ENCODE assay signal across 32 cellular contexts in the genomic region with DNA sequence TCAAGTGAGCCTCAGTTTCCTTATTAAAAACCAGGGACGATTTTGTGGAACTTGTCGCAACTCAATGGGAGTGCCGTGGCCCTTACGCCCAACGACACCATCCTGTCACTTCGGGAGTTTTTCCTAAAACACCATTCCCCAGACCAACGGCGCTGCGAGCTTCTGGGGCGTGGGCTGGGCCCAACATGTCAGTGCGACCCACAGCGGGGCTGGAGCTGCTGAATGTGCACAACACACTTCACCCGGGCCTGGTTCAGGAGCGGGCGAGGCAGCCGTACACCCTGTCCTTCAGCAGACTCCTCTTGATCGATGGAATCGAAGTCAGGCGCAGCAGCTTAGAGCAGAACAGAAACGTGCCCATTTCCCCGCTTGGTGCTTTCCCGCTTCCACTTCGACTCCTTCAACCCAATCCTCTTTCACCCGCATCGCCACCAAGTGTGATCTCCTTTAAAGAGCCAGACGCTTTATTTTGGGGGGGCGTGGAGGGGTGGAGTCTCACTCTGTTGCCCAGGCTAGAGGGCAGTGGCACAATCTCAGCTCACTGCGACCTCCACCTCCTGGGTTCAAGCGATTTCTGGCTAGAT. TPM values are rescaled to one million over a fixed set of nuclear protein-coding genes. Genes with fewer than 3 reads are reported as not detected.
"Had no signal": no experiment of that assay in that cellular context is flagged by ENCODE, and none has a peak within 500 bp of the region (broad histone marks: within the 10 kb centered on the region; RNA-seq: fewer than 3 reads in every experiment).

No MANE protein-coding gene starts in this region.

- H3K27me3 ChIP-seq: ascending aorta, breast epithelium, cardiac muscle cell, dorsolateral prefrontal cortex, gastrocnemius medialis had no signal

- H3K27ac ChIP-seq: ascending aorta, breast epithelium, cardiac muscle cell, coronary artery, foreskin keratinocyte, gastrocnemius medialis, heart left ventricle had no signal

- H3K4me3 Mint-ChIP-seq: activated CD4-positive, alpha-beta memory T cell treated with anti-CD3 and anti-CD28 coated beads, Interleukin-2, amount 10 ng/mL, durations not matched to agents 7 days and 5 days; activated CD4-positive, alpha-beta T cell treated with anti-CD3 and anti-CD28 coated beads, Interleukin-2, amount 10 ng/mL, durations not matched to agents 7 days and 5 days; activated naive CD4-positive, alpha-beta T cell treated with anti-CD3 and anti-CD28 coated beads, Interleukin-2, amount 10 ng/mL, durations not matched to agents 7 days and 5 days; activated naive CD8-positive, alpha-beta T cell treated with anti-CD3 and anti-CD28 coated beads, Interleukin-2, amount 10 ng/mL, durations not matched to agents 7 days and 5 days; activated T-cell treated with anti-CD3 and anti-CD28 coated beads, Interleukin-2, amount 50 U/mL, for 24 hours; activated T-cell treated with anti-CD3 and anti-CD28 coated beads, Interleukin-2, amount 50 U/mL, for 72 hours; brain; central memory CD8-positive, alpha-beta T cell; dendritic cell treated with granulocyte-macrophage colony-stimulating factor and Interleukin-4, amounts not matched to agents 40 ng/mL and 50 ng/mL, for 4 days; endodermal cell had no signal

- H3K4me3 ChIP-seq: ascending aorta, breast epithelium, cardiac muscle cell, coronary artery, dorsolateral prefrontal cortex, gastrocnemius medialis, heart left ventricle had no signal

- H3K36me3 Mint-ChIP-seq: activated naive CD4-positive, alpha-beta T cell treated with anti-CD3 and anti-CD28 coated beads, Interleukin-2, amount 10 ng/mL, durations not matched to agents 7 days and 5 days; activated naive CD8-positive, alpha-beta T cell treated with anti-CD3 and anti-CD28 coated beads, Interleukin-2, amount 10 ng/mL, durations not matched to agents 7 days and 5 days; brain had no signal

- H3K27me3 Mint-ChIP-seq: activated CD4-positive, alpha-beta T cell treated with anti-CD3 and anti-CD28 coated beads, Interleukin-2, amount 10 ng/mL, durations not matched to agents 7 days and 5 days; activated T-cell treated with anti-CD3 and anti-CD28 coated beads, Interleukin-2, amount 50 U/mL, for 24 hours had no signal

- H3K36me3 ChIP-seq: ascending aorta, breast epithelium, cardiac muscle cell, gastrocnemius medialis, heart left ventricle had no signal

- H3K27ac Mint-ChIP-seq: activated CD4-positive, alpha-beta memory T cell treated with anti-CD3 and anti-CD28 coated beads, Interleukin-2, amount 10 ng/mL, durations not matched to agents 7 days and 5 days; activated CD4-positive, alpha-beta T cell treated with anti-CD3 and anti-CD28 coated beads, Interleukin-2, amount 10 ng/mL, durations not matched to agents 7 days and 5 days; activated naive CD4-positive, alpha-beta T cell treated with anti-CD3 and anti-CD28 coated beads, Interleukin-2, amount 10 ng/mL, durations not matched to agents 7 days and 5 days; activated naive CD4-positive, alpha-beta T cell treated with anti-CD3 and anti-CD28 coated beads, Interleukin-2, amount 50 U/mL, for 72 hours; activated naive CD8-positive, alpha-beta T cell treated with anti-CD3 and anti-CD28 coated beads, Interleukin-2, amount 10 ng/mL, durations not matched to agents 7 days and 5 days; activated T-cell treated with anti-CD3 and anti-CD28 coated beads, Interleukin-2, amount 50 U/mL, for 24 hours; activated T-cell treated with anti-CD3 and anti-CD28 coated beads, Interleukin-2, amount 50 U/mL, for 72 hours; dendritic cell treated with granulocyte-macrophage colony-stimulating factor and Interleukin-4, amounts not matched to agents 40 ng/mL and 50 ng/mL, for 4 days; endodermal cell had no signal

- ATAC-seq: activated naive CD4-positive, alpha-beta T cell treated with anti-CD3 and anti-CD28 coated beads, Interleukin-2, amount 50 U/mL, for 72 hours; activated T-cell treated with anti-CD3 and anti-CD28 coated beads, Interleukin-2, amount 50 U/mL, for 72 hours; esophagus mucosa; foreskin keratinocyte; gastrocnemius medialis; heart left ventricle had no signal

- H3K9me3 ChIP-seq: ascending aorta, breast epithelium, gastrocnemius medialis, heart left ventricle had no signal

- H3K4me1 Mint-ChIP-seq: activated CD4-positive, alpha-beta T cell treated with anti-CD3 and anti-CD28 coated beads, Interleukin-2, amount 10 ng/mL, durations not matched to agents 7 days and 5 days; activated naive CD4-positive, alpha-beta T cell treated with anti-CD3 and anti-CD28 coated beads, Interleukin-2, amount 10 ng/mL, durations not matched to agents 7 days and 5 days; central memory CD8-positive, alpha-beta T cell had no signal

- H3K4me1 ChIP-seq: ascending aorta, breast epithelium, foreskin keratinocyte, gastrocnemius medialis had no signal

- H3K9me3 Mint-ChIP-seq: central memory CD8-positive, alpha-beta T cell; dendritic cell treated with granulocyte-macrophage colony-stimulating factor and Interleukin-4, amounts not matched to agents 40 ng/mL and 50 ng/mL, for 4 days; endodermal cell had no signal

- DNase-seq: activated CD4-positive, alpha-beta memory T cell treated with anti-CD3 and anti-CD28 coated beads, Interleukin-2, amount 10 ng/mL, durations not matched to agents 7 days and 5 days; activated CD4-positive, alpha-beta T cell treated with anti-CD3 and anti-CD28 coated beads for 1 hour; activated CD4-positive, alpha-beta T cell treated with anti-CD3 and anti-CD28 coated beads for 4 hours; activated CD4-positive, alpha-beta T cell treated with anti-CD3 and anti-CD28 coated beads, Interleukin-2, amount 10 ng/mL, durations not matched to agents 7 days and 5 days; activated CD4-positive, alpha-beta T cell treated with anti-CD3 and anti-CD28 coated beads, Interleukin-2, amount 50 U/mL, for 4 hours; activated CD8-positive, alpha-beta memory T cell treated with anti-CD3 and anti-CD28 coated beads, Interleukin-2, amount 50 U/mL, for 48 hours; activated gamma-delta T cell; activated naive CD4-positive, alpha-beta T cell; activated naive CD4-positive, alpha-beta T cell treated with anti-CD3 and anti-CD28 coated beads, Interleukin-2, amount 10 ng/mL, durations not matched to agents 7 days and 5 days; activated naive CD8-positive, alpha-beta T cell treated with anti-CD3 and anti-CD28 coated beads, Interleukin-2, amount 10 ng/mL, durations not matched to agents 7 days and 5 days; activated T-cell treated with anti-CD3 and anti-CD28 coated beads for 4 hours; activated T-cell treated with anti-CD3 and anti-CD28 coated beads, Interleukin-2, amount 50 U/mL, for 24 hours; activated T-cell treated with anti-CD3 and anti-CD28 coated beads, Interleukin-2, amount 50 U/mL, for 72 hours; dorsolateral prefrontal cortex; effector memory CD4-positive, alpha-beta T cell; endodermal cell; foreskin keratinocyte; gastrocnemius medialis; glutamatergic neuron; heart left ventricle; T-helper 2 cell had no signal

RNA-seq across cellular contexts. Expression of a gene that starts 53.8 kb away (rescaled TPM):
- total RNA-seq: activated CD4-positive, alpha-beta memory T cell treated with anti-CD3 and anti-CD28 coated beads, Interleukin-2, amount 10 ng/mL, durations not matched to agents 7 days and 5 days; activated CD4-positive, alpha-beta T cell treated with anti-CD3 and anti-CD28 coated beads, Interleukin-2, amount 10 ng/mL, durations not matched to agents 7 days and 5 days; activated naive CD4-positive, alpha-beta T cell treated with anti-CD3 and anti-CD28 coated beads, Interleukin-2, amount 50 U/mL, for 72 hours; activated naive CD8-positive, alpha-beta T cell treated with anti-CD3 and anti-CD28 coated beads, Interleukin-2, amount 10 ng/mL, durations not matched to agents 7 days and 5 days; ascending aorta; breast epithelium; cardiac muscle cell; cerebellum; endodermal cell; epithelial cell of proximal tubule; esophagus mucosa; foreskin keratinocyte; gastrocnemius medialis had no signal
- polyA plus RNA-seq: cardiac muscle cell, foreskin keratinocyte had no signal
